15 cellular contexts compared by ENCODE assay signal in the genomic region with DNA sequence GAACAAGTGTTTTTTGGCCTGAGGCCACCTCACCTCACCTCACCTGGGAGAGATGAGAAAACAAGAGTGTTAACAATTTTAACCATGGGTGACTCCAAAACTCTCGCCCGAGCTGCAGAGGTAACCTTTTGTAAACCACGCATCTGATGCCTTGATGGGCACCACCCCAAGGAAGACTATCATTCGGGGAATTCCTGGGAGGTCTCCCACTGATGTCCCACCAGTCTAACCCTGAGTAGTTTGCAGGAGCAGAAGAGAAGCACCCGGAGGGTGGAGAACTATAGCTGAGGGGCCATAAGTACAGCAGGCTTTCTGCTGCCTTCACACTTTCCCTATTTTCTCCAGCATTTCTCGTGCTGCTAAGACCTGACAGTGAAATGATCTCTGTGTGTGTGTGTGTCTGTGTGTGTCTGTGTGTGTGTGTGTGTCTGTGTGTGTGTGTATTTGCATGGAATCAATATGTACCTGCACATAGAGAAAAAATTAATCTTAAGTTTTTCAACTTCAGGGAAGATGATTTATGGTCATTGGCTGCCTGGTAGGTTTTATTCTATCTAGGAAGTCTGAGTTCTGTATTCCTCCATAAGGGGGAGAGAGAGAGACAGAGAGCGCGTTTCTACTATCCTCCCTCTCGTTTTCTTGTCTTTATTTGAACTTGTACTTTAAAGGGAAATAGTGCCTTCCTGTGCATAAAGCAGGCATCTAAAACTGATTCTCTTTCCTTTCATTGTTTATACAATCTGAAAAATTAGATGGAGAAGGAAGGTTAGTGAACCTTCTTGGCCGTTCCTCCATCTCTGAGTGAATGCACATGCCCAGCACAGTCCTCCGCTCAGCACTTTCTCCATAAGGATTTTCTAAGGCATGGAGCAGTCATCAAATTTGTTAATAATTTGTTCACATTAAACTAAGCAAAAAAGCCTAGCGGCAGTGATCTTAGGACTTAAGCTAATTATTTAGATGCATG.
DNase-seq lines count a peak whose midpoint lies in the region; ATAC-seq and TF ChIP-seq lines count a peak whose summit lies in the region.
"Had no signal": no experiment of that assay in that cellular context is flagged by ENCODE, and none has a peak within 500 bp of the region (broad histone marks: within the 10 kb centered on the region; RNA-seq: fewer than 3 reads in every experiment).

No MANE protein-coding gene starts in this region.

- no peak overlapping the region for H3K4me3 ChIP-seq in fibroblast of mammary gland (ENCODE audit: control insufficient read depth, low read depth, low read length)
- H3K4me3 ChIP-seq in effector memory CD4-positive, alpha-beta T cell (ENCODE audit: insufficient read depth, low read depth, low read length, poor library complexity, severe bottlenecking): no peak overlapping the region
- H3K4me3 ChIP-seq: tibial nerve had no signal

- no peaks in the 10 kb centered on the region for H3K36me3 ChIP-seq in effector memory CD4-positive, alpha-beta T cell (ENCODE audit: control insufficient read depth, insufficient read depth, low read length)
- H3K36me3 ChIP-seq: tibial nerve had no signal

- no peaks in the 10 kb centered on the region for H3K27me3 ChIP-seq in effector memory CD4-positive, alpha-beta T cell (replicated peaks; ENCODE audit: control insufficient read depth, insufficient read depth, low read length, poor library complexity, severe bottlenecking)
- H3K27me3 ChIP-seq: tibial nerve had no signal

- H3K9me3 Mint-ChIP-seq in progenitor cell of endocrine pancreas (ENCODE audit: low read depth): no peaks in the 10 kb centered on the region
- peaks cover 5% of the 10 kb centered on the region for H3K9me3 Mint-ChIP-seq in glutamatergic neuron (ENCODE audit: unreplicated experiment)
- H3K9me3 Mint-ChIP-seq: activated CD8-positive, alpha-beta T cell treated with anti-CD3 and anti-CD28 coated beads for 36 hours had no signal

- H3K27ac Mint-ChIP-seq in progenitor cell of endocrine pancreas (no peak overlapping the region), glutamatergic neuron (ENCODE audit: unreplicated experiment) (no peak overlapping the region)
- H3K27ac Mint-ChIP-seq: activated CD8-positive, alpha-beta T cell treated with anti-CD3 and anti-CD28 coated beads for 36 hours; activated naive CD8-positive, alpha-beta T cell had no signal

- peaks cover 17% of the 10 kb centered on the region for H3K4me1 Mint-ChIP-seq in progenitor cell of endocrine pancreas (ENCODE audit: low read depth)
- peaks cover 3% of the 10 kb centered on the region for H3K4me1 Mint-ChIP-seq in glutamatergic neuron (ENCODE audit: low read depth, unreplicated experiment)

- no peak overlapping the region for H3K27ac ChIP-seq in effector memory CD4-positive, alpha-beta T cell (ENCODE audit: insufficient read depth, low read length, poor library complexity, severe bottlenecking)

- H3K27me3 Mint-ChIP-seq in progenitor cell of endocrine pancreas (no peaks in the 10 kb centered on the region), glutamatergic neuron (ENCODE audit: unreplicated experiment) (peaks cover 2% of the 10 kb centered on the region)
- H3K27me3 Mint-ChIP-seq: activated naive CD8-positive, alpha-beta T cell had no signal

- H3K4me1 ChIP-seq in effector memory CD4-positive, alpha-beta T cell (ENCODE audit: control insufficient read depth, insufficient read depth, low read length, poor library complexity, severe bottlenecking): no peaks in the 10 kb centered on the region

- in situ Hi-C loops in Caki2 (cut with HindIII; ENCODE audit: low pct_unique_long_range_greater_than_20kb, low sequenced_read_pairs): no loop called here

- H3K36me3 Mint-ChIP-seq in progenitor cell of endocrine pancreas (ENCODE audit: insufficient read depth): peaks cover 15% of the 10 kb centered on the region
- H3K36me3 Mint-ChIP-seq in glutamatergic neuron (ENCODE audit: unreplicated experiment): no peaks in the 10 kb centered on the region
- H3K36me3 Mint-ChIP-seq: activated naive CD8-positive, alpha-beta T cell had no signal

- TF ChIP-seq CTCF in fibroblast of mammary gland (conservative IDR thresholded peaks at IDR 0.05; ENCODE audit: control insufficient read depth, insufficient read depth, low read depth, low read length): peak; percentile 45
- TF ChIP-seq CTCF in progenitor cell of endocrine pancreas (IDR thresholded peaks at IDR 0.05; ENCODE audit: unreplicated experiment): peak; percentile 20
- TF ChIP-seq CTCF in glutamatergic neuron (IDR thresholded peaks at IDR 0.05; ENCODE audit: partially characterized antibody, unreplicated experiment): no peak

- no peak for ATAC-seq in HG02623 (IDR thresholded peaks at IDR 0.05; ENCODE audit: unreplicated experiment)
- ATAC-seq: activated CD8-positive, alpha-beta T cell treated with anti-CD3 and anti-CD28 coated beads for 36 hours had no signal

- H3K4me3 Mint-ChIP-seq in progenitor cell of endocrine pancreas (ENCODE audit: low read depth) (no peak overlapping the region), glutamatergic neuron (ENCODE audit: unreplicated experiment) (no peak overlapping the region)
- H3K4me3 Mint-ChIP-seq: activated CD8-positive, alpha-beta T cell treated with anti-CD3 and anti-CD28 coated beads for 36 hours; activated naive CD8-positive, alpha-beta T cell had no signal

- peak; percentile 18 for DNase-seq in Caki2 (ENCODE audit: low read depth)
- DNase-seq in RPMI8226: peak; percentile 40
- DNase-seq in fibroblast of mammary gland (ENCODE audit: low read depth): peak; percentile 43
- DNase-seq in progenitor cell of endocrine pancreas (ENCODE audit: low spot score, unreplicated experiment): no peak
- no peak for DNase-seq in glutamatergic neuron
- no peak for DNase-seq in occipital lobe (lab: John Stamatoyannopoulos, UW)
- DNase-seq in effector memory CD4-positive, alpha-beta T cell: no peak
- DNase-seq: activated CD8-positive, alpha-beta T cell treated with anti-CD3 and anti-CD28 coated beads for 36 hours; C1 segment of cervical spinal cord; effector CD8-positive, alpha-beta T cell; NCI-H1694; T-helper 2 cell had no signal

- H3K9me3 ChIP-seq in effector memory CD4-positive, alpha-beta T cell (ENCODE audit: control insufficient read depth, low read length): no peaks in the 10 kb centered on the region
- H3K9me3 ChIP-seq: tibial nerve had no signal

Comparison
In these comparisons a context has a peak if more than half of its experiments do, and no peak if none do; other contexts are left out.
1. DNase-seq: peak in Caki2 (single experiment), RPMI8226 (single experiment) and fibroblast of mammary gland (single experiment); none in progenitor cell of endocrine pancreas (single experiment), glutamatergic neuron (single experiment), occipital lobe (single experiment) and effector memory CD4-positive, alpha-beta T cell (0 of 3).